ENCODE assay signal across 21 cellular contexts in the genomic region with DNA sequence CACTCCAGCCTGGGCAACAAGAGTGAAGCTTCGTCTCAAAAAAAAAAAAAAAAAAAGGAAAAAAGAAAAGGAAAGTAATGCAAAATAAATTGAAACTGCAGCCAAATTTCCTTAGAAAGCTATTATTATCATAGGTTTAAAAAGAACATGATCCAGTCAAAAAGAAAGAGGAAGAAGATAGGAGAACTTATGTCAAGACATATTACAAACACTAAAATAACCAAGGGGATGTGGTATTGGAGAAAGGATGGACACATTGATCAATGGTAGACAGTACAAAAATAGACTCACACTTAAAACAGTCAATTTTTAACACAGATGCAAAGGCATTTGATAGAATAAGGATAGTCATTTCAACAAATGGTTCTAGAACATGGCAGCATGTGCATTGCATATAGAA.
A peak's percentile ranks its signal among the peaks of the same experiment; 100 is the strongest.
DNase-seq lines count a peak whose midpoint lies in the region; ATAC-seq lines count a peak whose summit lies in the region.
"Had no signal": no experiment of that assay in that cellular context is flagged by ENCODE, and none has a peak within 500 bp of the region (broad histone marks: within the 10 kb centered on the region; RNA-seq: fewer than 3 reads in every experiment).

No MANE protein-coding gene starts in this region.

- peaks cover 22 to 39% of the 10 kb centered on the region in 2 donors for H3K36me3 Mint-ChIP-seq in stimulated activated naive B cell treated with anti-CD40 and anti-IgM and Interleukin-4, amounts not matched to agents 10 μg/mL and 1 μg/mL and 100 μg/mL, for 72 hours
- H3K36me3 Mint-ChIP-seq: CD4-positive, CD25-positive, alpha-beta regulatory T cell had no signal

- H3K27ac Mint-ChIP-seq in stimulated activated naive B cell treated with anti-CD40 and anti-IgM and Interleukin-4, amounts not matched to agents 10 μg/mL and 1 μg/mL and 100 μg/mL, for 72 hours: peak overlapping the region; percentile 100
- H3K27ac Mint-ChIP-seq: CD4-positive, CD25-positive, alpha-beta regulatory T cell had no signal

- peak; percentile 62 to 68 for ATAC-seq in stimulated activated naive B cell treated with anti-CD40 and anti-IgM and Interleukin-4, amounts not matched to agents 10 μg/mL and 1 μg/mL and 100 μg/mL, for 72 hours (replicated peaks)
- ATAC-seq in HG02588 (IDR thresholded peaks at IDR 0.05; ENCODE audit: unreplicated experiment) (no peak), HG03159 (IDR thresholded peaks at IDR 0.05; ENCODE audit: unreplicated experiment) (no peak)
- ATAC-seq: PC-3, SK-N-SH treated with all-trans-retinoic acid at 6 μM for 48 hours had no signal

- peaks cover 32 to 61% of the 10 kb centered on the region in 2 donors for H3K4me1 Mint-ChIP-seq in stimulated activated naive B cell treated with anti-CD40 and anti-IgM and Interleukin-4, amounts not matched to agents 10 μg/mL and 1 μg/mL and 100 μg/mL, for 72 hours

- peaks cover 16 to 20% of the 10 kb centered on the region in 2 donors for H3K9me3 Mint-ChIP-seq in stimulated activated naive B cell treated with anti-CD40 and anti-IgM and Interleukin-4, amounts not matched to agents 10 μg/mL and 1 μg/mL and 100 μg/mL, for 72 hours

- in situ Hi-C loops in KBM-7 (cut with MboI; ENCODE audit: low pct_unique_long_range_greater_than_20kb, low sequenced_read_pairs): no loop called here

- H3K27me3 Mint-ChIP-seq in stimulated activated naive B cell treated with anti-CD40 and anti-IgM and Interleukin-4, amounts not matched to agents 10 μg/mL and 1 μg/mL and 100 μg/mL, for 72 hours: peaks cover 1 to 13% of the 10 kb centered on the region in 2 donors

- peak overlapping the region; percentile 64 to 81 for H3K4me3 Mint-ChIP-seq in stimulated activated naive B cell treated with anti-CD40 and anti-IgM and Interleukin-4, amounts not matched to agents 10 μg/mL and 1 μg/mL and 100 μg/mL, for 72 hours
- H3K4me3 Mint-ChIP-seq: CD4-positive, CD25-positive, alpha-beta regulatory T cell had no signal

- DNase-seq in KBM-7 (peak; percentile 40), NOMO-1 treated with DMSO at 0.1 percent for 48 hours (lab: John Stamatoyannopoulos, UW; ENCODE audit: unreplicated experiment) (peak; percentile 94), SKM-1 treated with dmso at 0.1 percent for 144 hours (lab: John Stamatoyannopoulos, UW; ENCODE audit: unreplicated experiment) (peak; percentile 57), RPMI8226 (no peak)
- DNase-seq in stimulated activated naive B cell treated with anti-CD40 and anti-IgM and Interleukin-4, amounts not matched to agents 10 μg/mL and 1 μg/mL and 100 μg/mL, for 72 hours: no peak
- no peak for DNase-seq in activated CD4-positive, alpha-beta T cell treated with anti-CD3 and anti-CD28 coated beads for 48 hours
- DNase-seq: CD4-positive, CD25-positive, alpha-beta regulatory T cell; EL; GF-D8; MM.1S; NCI-H1105 treated with DMSO at 0.1 percent for 48 hours; NCI-H2029 treated with DMSO at 0.1 percent for 48 hours; NCI-H226; NCI-H524; NCI-H774; NK-92 treated with Interleukin-12 subunit alpha and Interleukin-12 subunit beta, amount 100 ng/mL, for 24 hours; PC-3; SHP77 treated with DMSO at 0.1 percent for 48 hours had no signal

Comparison
In these comparisons a context has a peak if more than half of its experiments do, and no peak if none do; other contexts are left out.
1. DNase-seq: peak in KBM-7 (single experiment), NOMO-1 treated with DMSO at 0.1 percent for 48 hours (single experiment) and SKM-1 treated with dmso at 0.1 percent for 144 hours (single experiment); none in stimulated activated naive B cell treated with anti-CD40 and anti-IgM and Interleukin-4, amounts not matched to agents 10 μg/mL and 1 μg/mL and 100 μg/mL, for 72 hours (single experiment), RPMI8226 (single experiment) and activated CD4-positive, alpha-beta T cell treated with anti-CD3 and anti-CD28 coated beads for 48 hours (single experiment).
2. ATAC-seq: peak in stimulated activated naive B cell treated with anti-CD40 and anti-IgM and Interleukin-4, amounts not matched to agents 10 μg/mL and 1 μg/mL and 100 μg/mL, for 72 hours (2 of 2); none in HG02588 (single experiment) and HG03159 (single experiment).